Comparison of ENCODE assay signal across 11 cellular contexts in genomic region chr3:17182158-17182557, GRCh38.
A peak's percentile ranks its signal among the peaks of the same experiment; 100 is the strongest.
DNase-seq lines count a peak whose midpoint lies in the region; ATAC-seq and TF ChIP-seq lines count a peak whose summit lies in the region.
"Had no signal": no experiment of that assay in that cellular context is flagged by ENCODE, and none has a peak within 500 bp of the region (broad histone marks: within the 10 kb centered on the region; RNA-seq: fewer than 3 reads in every experiment).

No MANE protein-coding gene starts in this region.

- peaks cover 32% of the 10 kb centered on the region for H3K36me3 Mint-ChIP-seq in activated CD8-positive, alpha-beta T cell treated with anti-CD3 and anti-CD28 coated beads, Interleukin-2, amount 10 ng/mL, durations not matched to agents 7 days and 5 days (ENCODE audit: low read depth)

- no peak overlapping the region for H3K4me3 ChIP-seq in BLaER1 treated with 17β-estradiol and CSF1 and Interleukin-3, amounts not matched to agents 10 nM and 100 nM
- H3K4me3 ChIP-seq in esophagus muscularis mucosa = no peak overlapping the region
- no peak overlapping the region for H3K4me3 ChIP-seq in dorsolateral prefrontal cortex
- H3K4me3 ChIP-seq: psoas muscle had no signal

- no peak overlapping the region for H3K27ac Mint-ChIP-seq in activated CD8-positive, alpha-beta T cell treated with anti-CD3 and anti-CD28 coated beads, Interleukin-2, amount 10 ng/mL, durations not matched to agents 7 days and 5 days
- H3K27ac Mint-ChIP-seq: T-cell had no signal

- H3K9me3 Mint-ChIP-seq in activated CD8-positive, alpha-beta T cell treated with anti-CD3 and anti-CD28 coated beads, Interleukin-2, amount 10 ng/mL, durations not matched to agents 7 days and 5 days (ENCODE audit: insufficient read depth) = no peaks in the 10 kb centered on the region
- H3K9me3 Mint-ChIP-seq: T-cell had no signal

- DNase-seq in activated CD8-positive, alpha-beta T cell treated with anti-CD3 and anti-CD28 coated beads, Interleukin-2, amount 10 ng/mL, durations not matched to agents 7 days and 5 days = no peak
- DNase-seq in esophagus muscularis mucosa (ENCODE audit: extremely low spot score) (no peak), SIG-M5 (lab: John Stamatoyannopoulos, UW) (no peak), dorsolateral prefrontal cortex (no peak)
- no peak for DNase-seq in activated CD8-positive, alpha-beta memory T cell treated with anti-CD3 and anti-CD28 coated beads, Interleukin-2, amount 50 U/mL, for 4 hours
- DNase-seq: effector CD4-positive, alpha-beta T cell; psoas muscle; T-cell had no signal

- POLR2A ChIA-PET in activated CD8-positive, alpha-beta T cell treated with anti-CD3 and anti-CD28 coated beads, Interleukin-2, amount 10 ng/mL, durations not matched to agents 7 days and 5 days (lab: Charles Lee) = no interaction called here

- peaks cover 11 to 41% (median 32%) of the 10 kb centered on the region in 11 experiments for H3K36me3 ChIP-seq in BLaER1 treated with 17β-estradiol and CSF1 and Interleukin-3, amounts not matched to agents 10 nM and 100 nM
- peaks cover 0 to 25% (median 0%) of the 10 kb centered on the region in 4 donors for H3K36me3 ChIP-seq in esophagus muscularis mucosa

- ATAC-seq in GM19372 (IDR thresholded peaks at IDR 0.05; ENCODE audit: low read depth, unreplicated experiment) (peak; percentile 69), HG02970 (IDR thresholded peaks at IDR 0.05; ENCODE audit: low FRiP score, unreplicated experiment) (peak; percentile 41)
- no peak for ATAC-seq in activated CD8-positive, alpha-beta T cell treated with anti-CD3 and anti-CD28 coated beads, Interleukin-2, amount 10 ng/mL, durations not matched to agents 7 days and 5 days
- ATAC-seq: psoas muscle, T-cell had no signal

- H3K4me1 Mint-ChIP-seq in activated CD8-positive, alpha-beta T cell treated with anti-CD3 and anti-CD28 coated beads, Interleukin-2, amount 10 ng/mL, durations not matched to agents 7 days and 5 days (ENCODE audit: low read depth) = peaks cover 31% of the 10 kb centered on the region

- no peaks in the 10 kb centered on the region for H3K27me3 ChIP-seq in BLaER1 treated with 17β-estradiol and CSF1 and Interleukin-3, amounts not matched to agents 10 nM and 100 nM
- H3K27me3 ChIP-seq in esophagus muscularis mucosa (no peaks in the 10 kb centered on the region), dorsolateral prefrontal cortex (no peaks in the 10 kb centered on the region)

- peaks cover 0 to 7% (median 0%) of the 10 kb centered on the region in 11 experiments; a peak in 3 of 22 replicates for H3K9me3 ChIP-seq in BLaER1 treated with 17β-estradiol and CSF1 and Interleukin-3, amounts not matched to agents 10 nM and 100 nM (replicated peaks in 1 of 11)
- H3K9me3 ChIP-seq in esophagus muscularis mucosa = no peaks in the 10 kb centered on the region
- H3K9me3 ChIP-seq: psoas muscle had no signal

- CTCF ChIA-PET in activated CD8-positive, alpha-beta T cell treated with anti-CD3 and anti-CD28 coated beads, Interleukin-2, amount 10 ng/mL, durations not matched to agents 7 days and 5 days (lab: Charles Lee) = interaction anchor here (0.8 to 1.3 kb wide), 3 partner anchors 17 to 347 kb away, joined by 3 read pairs; no protein-coding TSS in a partner anchor

- intact Hi-C loops in esophagus muscularis mucosa (cut with DNase I) (no loop called here), dorsolateral prefrontal cortex (cut with DNase I) (loop anchor here in 1 of 2 donors (5.0 kb wide), 1 partner anchor 50 kb away; no protein-coding TSS in a partner anchor)

- H3K9ac ChIP-seq in BLaER1 treated with 17β-estradiol and CSF1 and Interleukin-3, amounts not matched to agents 10 nM and 100 nM = peak overlapping the region in 1 of 11 experiments; percentile 28; a peak in 2 of 22 replicates

- no peak for TF ChIP-seq EP300 in esophagus muscularis mucosa (IDR thresholded peaks at IDR 0.05)

- peaks cover 4 to 40% (median 21%) of the 10 kb centered on the region in 10 experiments; a peak in 17 of 20 replicates for H3K4me1 ChIP-seq in BLaER1 treated with 17β-estradiol and CSF1 and Interleukin-3, amounts not matched to agents 10 nM and 100 nM
- H3K4me1 ChIP-seq in esophagus muscularis mucosa = peaks cover 4 to 8% (median 5%) of the 10 kb centered on the region in 4 donors

- H3K27me3 Mint-ChIP-seq in activated CD8-positive, alpha-beta T cell treated with anti-CD3 and anti-CD28 coated beads, Interleukin-2, amount 10 ng/mL, durations not matched to agents 7 days and 5 days (ENCODE audit: low read depth) = no peaks in the 10 kb centered on the region
- H3K27me3 Mint-ChIP-seq: T-cell had no signal

- 82% methylated on average over 5 of the region's 5 CpGs for WGBS in esophagus muscularis mucosa

- TF ChIP-seq POLR2A in esophagus muscularis mucosa (IDR thresholded peaks at IDR 0.05; ENCODE audit: low read depth) = no peak

- TF ChIP-seq CTCF in esophagus muscularis mucosa (IDR thresholded peaks at IDR 0.05) = no peak
- TF ChIP-seq CTCF in dorsolateral prefrontal cortex (IDR thresholded peaks at IDR 0.05 in 54 of 56, conservative IDR thresholded peaks at IDR 0.05 in 2 of 56; ENCODE audit: low read depth in 1 of 56, partially characterized antibody in 56 of 56) = no peak

- H4K20me1 ChIP-seq in BLaER1 treated with 17β-estradiol and CSF1 and Interleukin-3, amounts not matched to agents 10 nM and 100 nM = no peaks in the 10 kb centered on the region

- peak overlapping the region in 10 of 11 experiments; percentile 2 to 71 (median 46); a peak in 18 of 22 replicates for H3K4me2 ChIP-seq in BLaER1 treated with 17β-estradiol and CSF1 and Interleukin-3, amounts not matched to agents 10 nM and 100 nM

- H3K27ac ChIP-seq in BLaER1 treated with 17β-estradiol and CSF1 and Interleukin-3, amounts not matched to agents 10 nM and 100 nM = peak overlapping the region in 2 of 11 experiments; percentile 26 to 27; a peak in 2 of 22 replicates
- no peak overlapping the region for H3K27ac ChIP-seq in esophagus muscularis mucosa (replicated peaks in 1 of 4)
- no peak overlapping the region for H3K27ac ChIP-seq in dorsolateral prefrontal cortex
- H3K27ac ChIP-seq: psoas muscle had no signal

- peak overlapping the region; percentile 36 for H3K4me3 Mint-ChIP-seq in activated CD8-positive, alpha-beta T cell treated with anti-CD3 and anti-CD28 coated beads, Interleukin-2, amount 10 ng/mL, durations not matched to agents 7 days and 5 days
- H3K4me3 Mint-ChIP-seq: T-cell had no signal
